8 cellular contexts compared by ENCODE assay signal in genomic region chr9:83596899-83597504, GRCh38. TPM values are rescaled to one million over a fixed set of nuclear protein-coding genes. Genes with fewer than 3 reads are reported as not detected.
DNase-seq lines count a peak whose midpoint lies in the region; ATAC-seq lines count a peak whose summit lies in the region.

No MANE protein-coding gene starts in this region.

- in situ Hi-C loops in Caki2 (cut with HindIII; ENCODE audit: low pct_unique_long_range_greater_than_20kb, low sequenced_read_pairs), result no loop called here

- intact Hi-C loops in activated T-helper 2 cell treated with anti-CD3 and anti-CD28 coated beads, Interferon-gamma antibody, Interleukin-2, Interleukin-4, amounts not matched to agents 10 μg/mL and 5 μg/mL and 100 μg/mL, durations not matched to agents 14 hours and 24 hours and 36 hours (cut with micrococcal nuclease), result loop anchor here (1.0 kb wide), 1 partner anchor 263 kb away; no protein-coding TSS in a partner anchor

- H3K9me3 Mint-ChIP-seq in activated T-helper 2 cell treated with anti-CD3 and anti-CD28 coated beads, Interferon-gamma antibody, Interleukin-2, Interleukin-4, amounts not matched to agents 10 μg/mL and 5 μg/mL and 100 μg/mL, durations not matched to agents 14 hours and 24 hours and 36 hours, result no peaks in the 10 kb centered on the region

- H3K36me3 Mint-ChIP-seq in activated T-helper 2 cell treated with anti-CD3 and anti-CD28 coated beads, Interferon-gamma antibody, Interleukin-2, Interleukin-4, amounts not matched to agents 10 μg/mL and 5 μg/mL and 100 μg/mL, durations not matched to agents 14 hours and 24 hours and 36 hours (ENCODE audit: low read depth), result no peaks in the 10 kb centered on the region

- ATAC-seq in GM21529 (IDR thresholded peaks at IDR 0.05; ENCODE audit: unreplicated experiment) (peak; percentile 67), GM18907 (IDR thresholded peaks at IDR 0.05; ENCODE audit: unreplicated experiment) (no peak)

- no peak overlapping the region for H3K4me3 Mint-ChIP-seq in activated T-helper 2 cell treated with anti-CD3 and anti-CD28 coated beads, Interferon-gamma antibody, Interleukin-2, Interleukin-4, amounts not matched to agents 10 μg/mL and 5 μg/mL and 100 μg/mL, durations not matched to agents 14 hours and 24 hours and 36 hours (ENCODE audit: low read depth)

- no peak overlapping the region for H3K27ac Mint-ChIP-seq in activated T-helper 2 cell treated with anti-CD3 and anti-CD28 coated beads, Interferon-gamma antibody, Interleukin-2, Interleukin-4, amounts not matched to agents 10 μg/mL and 5 μg/mL and 100 μg/mL, durations not matched to agents 14 hours and 24 hours and 36 hours

- H3K27me3 Mint-ChIP-seq in activated T-helper 2 cell treated with anti-CD3 and anti-CD28 coated beads, Interferon-gamma antibody, Interleukin-2, Interleukin-4, amounts not matched to agents 10 μg/mL and 5 μg/mL and 100 μg/mL, durations not matched to agents 14 hours and 24 hours and 36 hours (ENCODE audit: low read depth), result no peaks in the 10 kb centered on the region

- DNase-seq in Caki2 (ENCODE audit: low read depth) (peak; percentile 8), NCI-H748 treated with DMSO at 0.1 percent for 48 hours (lab: John Stamatoyannopoulos, UW) (peak; percentile 7), hepatic stellate cell (ENCODE audit: low spot score) (peak; percentile 47), epidermal melanocyte (ENCODE audit: insufficient read length, low spot score) (no peak)
- peak; percentile 20 for DNase-seq in activated T-helper 2 cell treated with anti-CD3 and anti-CD28 coated beads, Interferon-gamma antibody, Interleukin-2, Interleukin-4, amounts not matched to agents 10 μg/mL and 5 μg/mL and 100 μg/mL, durations not matched to agents 14 hours and 24 hours and 36 hours (ENCODE audit: low spot score)
- peak; percentile 39 for DNase-seq in stimulated activated CD4-positive, alpha-beta T cell treated with anti-CD3 and anti-CD28 coated beads, Interleukin-1b, Interleukin-23, amount 100 ng/mL, for 48 hours

- H3K4me1 Mint-ChIP-seq in activated T-helper 2 cell treated with anti-CD3 and anti-CD28 coated beads, Interferon-gamma antibody, Interleukin-2, Interleukin-4, amounts not matched to agents 10 μg/mL and 5 μg/mL and 100 μg/mL, durations not matched to agents 14 hours and 24 hours and 36 hours (ENCODE audit: low read depth), result no peaks in the 10 kb centered on the region

RNA-seq across cellular contexts. Expression of gene IDNK, which starts 25.9 kb away (rescaled TPM):
- 2.2 and 10.1 TPM in 2 replicates for total RNA-seq in Caki2 (2014; rRNA removed; shearing (Covaris generic); ENCODE audit: low replicate concordance)
- total RNA-seq in activated T-helper 2 cell treated with anti-CD3 and anti-CD28 coated beads, Interferon-gamma antibody, Interleukin-2, Interleukin-4, amounts not matched to agents 10 μg/mL and 5 μg/mL and 100 μg/mL, durations not matched to agents 14 hours and 24 hours and 36 hours, result 4.9 and 5.1 TPM in 2 replicates

RNA-seq across cellular contexts. Expression of gene FRMD3, which starts 58.8 kb away (rescaled TPM):
- 0.58 and 2.0 TPM in 2 replicates for total RNA-seq in Caki2 (2014; rRNA removed; shearing (Covaris generic); ENCODE audit: low replicate concordance)
- 0.34 and 0.51 TPM in 2 replicates for total RNA-seq in activated T-helper 2 cell treated with anti-CD3 and anti-CD28 coated beads, Interferon-gamma antibody, Interleukin-2, Interleukin-4, amounts not matched to agents 10 μg/mL and 5 μg/mL and 100 μg/mL, durations not matched to agents 14 hours and 24 hours and 36 hours
